ENCODE assay signal across 2 cellular contexts in genomic region chr9:136969774-136970173, GRCh38.
TF ChIP-seq lines count a peak whose summit lies in the region.

No MANE protein-coding gene starts in this region.

TF ChIP-seq in HEK293, 187 proteins besides CTCF, POLR2A, EP300 and RAD21:
- peak; percentile 78 for TF ChIP-seq GLIS1 (tag by site-specific recombination; IDR thresholded peaks at IDR 0.05)
- TF ChIP-seq ZBTB7A (tag by site-specific recombination; IDR thresholded peaks at IDR 0.05; ENCODE audit: low read depth), result no peak

TF ChIP-seq in K562, 482 proteins besides CTCF, POLR2A, EP300 and RAD21:
- TF ChIP-seq EGR1 (conservative IDR thresholded peaks at IDR 0.05) (no peak), ZBTB7A (IDR thresholded peaks at IDR 0.05; ENCODE audit: borderline replicate concordance, control insufficient read depth, low read depth, low read length) (peak; percentile 19; the same call in 1 of the 2 replicates), SPI1 (IDR thresholded peaks at IDR 0.05; ENCODE audit: borderline replicate concordance, low read depth, low read length) (no peak)
TF ChIP-seq in K562: peak in this region for 1.
